30 cellular contexts compared by ENCODE assay signal in the genomic region with DNA sequence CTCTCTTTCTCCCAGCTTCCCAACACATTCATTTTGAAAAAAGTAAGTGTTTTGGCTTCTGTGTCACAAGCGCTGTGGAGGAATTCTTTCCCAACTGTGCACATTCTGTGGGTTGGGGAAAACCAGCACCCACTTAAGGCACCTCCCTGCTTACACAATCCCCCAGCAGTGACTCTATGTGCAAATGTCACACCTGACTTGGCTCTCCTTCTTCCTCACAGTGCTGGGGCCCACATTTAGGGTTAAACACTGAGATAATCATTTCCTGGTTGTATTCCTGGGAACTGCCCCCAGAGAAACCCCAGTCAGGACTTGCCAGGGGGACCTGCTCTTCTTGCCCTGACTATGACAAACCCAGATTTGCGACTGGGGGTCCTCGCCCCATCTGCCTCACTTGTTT.
"Had no signal": no experiment of that assay in that cellular context is flagged by ENCODE, and none has a peak within 500 bp of the region (broad histone marks: within the 10 kb centered on the region; RNA-seq: fewer than 3 reads in every experiment).

No MANE protein-coding gene starts in this region.

- H3K27ac ChIP-seq: breast epithelium, gastroesophageal sphincter, left ventricle myocardium inferior, right lobe of liver, testis, transverse colon, WERI-Rb-1 had no signal

- DNase-seq: activated CD4-positive, alpha-beta T cell treated with anti-CD3 and anti-CD28 coated beads for 48 hours; activated CD8-positive, alpha-beta T cell treated with anti-CD3 and anti-CD28 coated beads for 36 hours; activated gamma-delta T cell treated with Interleukin-2 at 50 U/mL for 16 hours; activated naive CD4-positive, alpha-beta T cell treated with anti-CD3 and anti-CD28 coated beads, Interleukin-2, amount 50 U/mL, for 16 hours; activated naive CD8-positive, alpha-beta T cell treated with anti-CD3 and anti-CD28 coated beads, Interleukin-2, amount 50 U/mL, for 24 hours; activated T-cell treated with anti-CD3 and anti-CD28 coated beads, Interleukin-2, amount 50 U/mL, for 4 hours; dermis blood vessel endothelial cell; effector CD4-positive, alpha-beta T cell; hypothalamus; immature natural killer cell; kidney glomerular epithelial cell; left ventricle myocardium inferior; mucosa of descending colon; posterior cingulate gyrus; right lobe of liver; stimulated activated CD4-positive, alpha-beta T cell treated with anti-CD3 and anti-CD28 coated beads, Interleukin-12 subunit alpha, Interleukin-12 subunit beta, amount 100 ng/mL, for 4 hours; stimulated activated CD4-positive, alpha-beta T cell treated with anti-CD3 and anti-CD28 coated beads, Interleukin-4, amount 100 ng/mL, for 1 hour; stimulated activated naive CD8-positive, alpha-beta T cell treated with anti-CD3 and anti-CD28 coated beads, Interleukin-15, Interleukin-2, amounts not matched to agents 100 U/mL and 50 U/mL, for 24 hours; SW 1271; T-helper 9 cell; testis; transverse colon; WERI-Rb-1 had no signal

- H3K36me3 ChIP-seq: breast epithelium, gastroesophageal sphincter, left ventricle myocardium inferior, right lobe of liver, transverse colon, WERI-Rb-1 had no signal

- H3K27me3 ChIP-seq: breast epithelium, gastroesophageal sphincter, right lobe of liver, testis, transverse colon had no signal

- FAIRE-seq: colon had no signal

- H3K4me3 ChIP-seq: breast epithelium, gastroesophageal sphincter, left ventricle myocardium inferior, lung, mucosa of descending colon, right lobe of liver, skin epidermis, testis, transverse colon had no signal

- H3K4me1 ChIP-seq: breast epithelium, right lobe of liver, transverse colon had no signal

- ATAC-seq: activated CD8-positive, alpha-beta T cell treated with anti-CD3 and anti-CD28 coated beads for 36 hours; activated naive CD8-positive, alpha-beta T cell treated with anti-CD3 and anti-CD28 coated beads, Interleukin-2, amount 50 U/mL, for 24 hours; activated T-cell treated with anti-CD3 and anti-CD28 coated beads, Interleukin-2, amount 50 U/mL, for 4 hours; activated T-helper 17 cell treated with anti-CD3 and anti-CD28 coated beads, Interleukin-2, amount 50 U/mL, for 72 hours; gastroesophageal sphincter; mucosa of descending colon; natural killer cell treated with Interleukin-12 subunit alpha and Interleukin-12 subunit beta and Interleukin-15 and Interleukin-18, amount 100 ng/mL, for 72 hours; right lobe of liver; stimulated activated naive CD8-positive, alpha-beta T cell treated with anti-CD3 and anti-CD28 coated beads, Interleukin-15, Interleukin-2, amounts not matched to agents 100 U/mL and 50 U/mL, for 24 hours had no signal

- H3K9me3 ChIP-seq: breast epithelium, gastroesophageal sphincter, left ventricle myocardium inferior, mucosa of descending colon, right lobe of liver, testis, transverse colon had no signal
